ENCODE assay signal across 2 cellular contexts in genomic region chr6:26394289-26394688, GRCh38.
A peak's percentile ranks its signal among the peaks of the same experiment; 100 is the strongest.
TF ChIP-seq lines count a peak whose summit lies in the region.

No MANE protein-coding gene starts in this region.

TF ChIP-seq in IMR-90, 13 proteins besides CTCF, POLR2A, EP300 and RAD21:
- TF ChIP-seq MAZ (IDR thresholded peaks at IDR 0.05; ENCODE audit: borderline replicate concordance, low read depth, low read length) (no peak), NFE2L2 (IDR thresholded peaks at IDR 0.05; ENCODE audit: low read depth, low read length) (no peak), FOS (IDR thresholded peaks at IDR 0.05; ENCODE audit: low read depth, low read length) (0 out of 2 replicates have a peak, but pooled peaks have one; percentile 4)

TF ChIP-seq in K562, 482 proteins besides CTCF, POLR2A, EP300 and RAD21:
- peak; percentile 62 for TF ChIP-seq FOSL1 (tag; conservative IDR thresholded peaks at IDR 0.05)
- no peak for TF ChIP-seq ZFP91 (CRISPR knock-in tag; IDR thresholded peaks at IDR 0.05)
- TF ChIP-seq CBX5 (IDR thresholded peaks at IDR 0.05; ENCODE audit: borderline replicate concordance, low read depth): no peak
- TF ChIP-seq PREB (CRISPR knock-in tag; IDR thresholded peaks at IDR 0.05): 0 out of 2 replicates have a peak, but pooled peaks have one; percentile 54
- peak; percentile 95 for TF ChIP-seq NFIC (IDR thresholded peaks at IDR 0.05)
- no peak for TF ChIP-seq RBM39 (optimal IDR thresholded peaks at IDR 0.05; ENCODE audit: low read depth, low read length)
- peak; percentile 70 for TF ChIP-seq CEBPB (tag; IDR thresholded peaks at IDR 0.05)
- no peak for TF ChIP-seq SMC3 (conservative IDR thresholded peaks at IDR 0.05; ENCODE audit: insufficient read depth, low read depth, low read length)
